Comparison of ENCODE assay signal across 1 cellular context in genomic region chr1:63659448-63659847, GRCh38.
TF ChIP-seq lines count a peak whose summit lies in the region.

No MANE protein-coding gene starts in this region.

TF ChIP-seq in WTC11, 78 proteins besides CTCF, POLR2A, EP300 and RAD21 (continued from another document):
- TF ChIP-seq ZNF423 (CRISPR knock-in tag; IDR thresholded peaks at IDR 0.05) (no peak), ZMAT4 (CRISPR knock-in tag; IDR thresholded peaks at IDR 0.05) (no peak), MXD4 (CRISPR knock-in tag; IDR thresholded peaks at IDR 0.05; ENCODE audit: borderline replicate concordance) (no peak), ERG (CRISPR knock-in tag; IDR thresholded peaks at IDR 0.05) (no peak)
TF ChIP-seq in WTC11: peak in this region for 0.
